Comparison of ENCODE assay signal across 1 cellular context in the genomic region with DNA sequence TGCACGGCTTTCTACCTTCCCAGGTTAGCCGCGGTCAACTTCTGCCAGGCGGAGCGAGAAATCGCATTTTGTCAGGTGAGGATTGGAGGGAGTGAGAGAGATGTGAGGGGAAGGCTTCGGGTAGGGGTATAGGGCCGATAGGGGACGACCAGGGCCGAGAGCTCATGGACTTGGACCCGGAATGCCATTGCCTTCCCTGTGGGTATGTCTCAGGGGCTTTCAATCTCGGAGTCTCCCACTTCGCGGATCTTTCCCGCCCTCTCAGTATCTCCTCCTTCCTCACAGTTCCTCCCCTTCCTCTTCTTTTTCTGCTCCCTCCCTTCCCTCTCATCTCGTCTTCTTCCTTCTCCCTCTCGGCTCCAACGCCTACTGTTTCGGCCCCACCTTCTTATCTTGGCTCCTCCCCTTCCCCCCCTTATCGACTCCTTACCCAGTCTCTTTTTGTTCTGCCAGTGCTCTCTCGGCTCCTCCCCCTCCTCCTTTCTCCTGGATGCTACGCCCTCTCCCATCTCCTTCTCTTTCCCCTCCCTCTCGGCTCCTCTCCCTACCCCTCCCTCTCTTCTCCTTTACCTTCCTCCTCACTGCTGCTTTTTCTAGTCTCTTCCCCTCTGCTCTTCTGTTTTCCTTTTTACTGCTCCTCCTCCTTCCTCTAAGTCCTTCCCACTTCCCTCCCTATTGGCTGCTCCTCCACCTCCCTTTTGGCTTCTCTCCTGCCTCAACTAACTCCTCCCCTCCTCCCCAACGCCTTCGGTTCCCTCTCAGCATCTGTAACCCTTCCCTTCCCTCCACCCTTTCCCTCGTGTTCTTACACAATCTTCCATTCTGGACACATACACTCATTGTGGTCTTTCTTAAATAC.
TF ChIP-seq lines count a peak whose summit lies in the region.

No MANE protein-coding gene starts in this region.

TF ChIP-seq in H1, 55 proteins besides CTCF, POLR2A, EP300 and RAD21 (continued from another document):
- TF ChIP-seq, protein P1, sequence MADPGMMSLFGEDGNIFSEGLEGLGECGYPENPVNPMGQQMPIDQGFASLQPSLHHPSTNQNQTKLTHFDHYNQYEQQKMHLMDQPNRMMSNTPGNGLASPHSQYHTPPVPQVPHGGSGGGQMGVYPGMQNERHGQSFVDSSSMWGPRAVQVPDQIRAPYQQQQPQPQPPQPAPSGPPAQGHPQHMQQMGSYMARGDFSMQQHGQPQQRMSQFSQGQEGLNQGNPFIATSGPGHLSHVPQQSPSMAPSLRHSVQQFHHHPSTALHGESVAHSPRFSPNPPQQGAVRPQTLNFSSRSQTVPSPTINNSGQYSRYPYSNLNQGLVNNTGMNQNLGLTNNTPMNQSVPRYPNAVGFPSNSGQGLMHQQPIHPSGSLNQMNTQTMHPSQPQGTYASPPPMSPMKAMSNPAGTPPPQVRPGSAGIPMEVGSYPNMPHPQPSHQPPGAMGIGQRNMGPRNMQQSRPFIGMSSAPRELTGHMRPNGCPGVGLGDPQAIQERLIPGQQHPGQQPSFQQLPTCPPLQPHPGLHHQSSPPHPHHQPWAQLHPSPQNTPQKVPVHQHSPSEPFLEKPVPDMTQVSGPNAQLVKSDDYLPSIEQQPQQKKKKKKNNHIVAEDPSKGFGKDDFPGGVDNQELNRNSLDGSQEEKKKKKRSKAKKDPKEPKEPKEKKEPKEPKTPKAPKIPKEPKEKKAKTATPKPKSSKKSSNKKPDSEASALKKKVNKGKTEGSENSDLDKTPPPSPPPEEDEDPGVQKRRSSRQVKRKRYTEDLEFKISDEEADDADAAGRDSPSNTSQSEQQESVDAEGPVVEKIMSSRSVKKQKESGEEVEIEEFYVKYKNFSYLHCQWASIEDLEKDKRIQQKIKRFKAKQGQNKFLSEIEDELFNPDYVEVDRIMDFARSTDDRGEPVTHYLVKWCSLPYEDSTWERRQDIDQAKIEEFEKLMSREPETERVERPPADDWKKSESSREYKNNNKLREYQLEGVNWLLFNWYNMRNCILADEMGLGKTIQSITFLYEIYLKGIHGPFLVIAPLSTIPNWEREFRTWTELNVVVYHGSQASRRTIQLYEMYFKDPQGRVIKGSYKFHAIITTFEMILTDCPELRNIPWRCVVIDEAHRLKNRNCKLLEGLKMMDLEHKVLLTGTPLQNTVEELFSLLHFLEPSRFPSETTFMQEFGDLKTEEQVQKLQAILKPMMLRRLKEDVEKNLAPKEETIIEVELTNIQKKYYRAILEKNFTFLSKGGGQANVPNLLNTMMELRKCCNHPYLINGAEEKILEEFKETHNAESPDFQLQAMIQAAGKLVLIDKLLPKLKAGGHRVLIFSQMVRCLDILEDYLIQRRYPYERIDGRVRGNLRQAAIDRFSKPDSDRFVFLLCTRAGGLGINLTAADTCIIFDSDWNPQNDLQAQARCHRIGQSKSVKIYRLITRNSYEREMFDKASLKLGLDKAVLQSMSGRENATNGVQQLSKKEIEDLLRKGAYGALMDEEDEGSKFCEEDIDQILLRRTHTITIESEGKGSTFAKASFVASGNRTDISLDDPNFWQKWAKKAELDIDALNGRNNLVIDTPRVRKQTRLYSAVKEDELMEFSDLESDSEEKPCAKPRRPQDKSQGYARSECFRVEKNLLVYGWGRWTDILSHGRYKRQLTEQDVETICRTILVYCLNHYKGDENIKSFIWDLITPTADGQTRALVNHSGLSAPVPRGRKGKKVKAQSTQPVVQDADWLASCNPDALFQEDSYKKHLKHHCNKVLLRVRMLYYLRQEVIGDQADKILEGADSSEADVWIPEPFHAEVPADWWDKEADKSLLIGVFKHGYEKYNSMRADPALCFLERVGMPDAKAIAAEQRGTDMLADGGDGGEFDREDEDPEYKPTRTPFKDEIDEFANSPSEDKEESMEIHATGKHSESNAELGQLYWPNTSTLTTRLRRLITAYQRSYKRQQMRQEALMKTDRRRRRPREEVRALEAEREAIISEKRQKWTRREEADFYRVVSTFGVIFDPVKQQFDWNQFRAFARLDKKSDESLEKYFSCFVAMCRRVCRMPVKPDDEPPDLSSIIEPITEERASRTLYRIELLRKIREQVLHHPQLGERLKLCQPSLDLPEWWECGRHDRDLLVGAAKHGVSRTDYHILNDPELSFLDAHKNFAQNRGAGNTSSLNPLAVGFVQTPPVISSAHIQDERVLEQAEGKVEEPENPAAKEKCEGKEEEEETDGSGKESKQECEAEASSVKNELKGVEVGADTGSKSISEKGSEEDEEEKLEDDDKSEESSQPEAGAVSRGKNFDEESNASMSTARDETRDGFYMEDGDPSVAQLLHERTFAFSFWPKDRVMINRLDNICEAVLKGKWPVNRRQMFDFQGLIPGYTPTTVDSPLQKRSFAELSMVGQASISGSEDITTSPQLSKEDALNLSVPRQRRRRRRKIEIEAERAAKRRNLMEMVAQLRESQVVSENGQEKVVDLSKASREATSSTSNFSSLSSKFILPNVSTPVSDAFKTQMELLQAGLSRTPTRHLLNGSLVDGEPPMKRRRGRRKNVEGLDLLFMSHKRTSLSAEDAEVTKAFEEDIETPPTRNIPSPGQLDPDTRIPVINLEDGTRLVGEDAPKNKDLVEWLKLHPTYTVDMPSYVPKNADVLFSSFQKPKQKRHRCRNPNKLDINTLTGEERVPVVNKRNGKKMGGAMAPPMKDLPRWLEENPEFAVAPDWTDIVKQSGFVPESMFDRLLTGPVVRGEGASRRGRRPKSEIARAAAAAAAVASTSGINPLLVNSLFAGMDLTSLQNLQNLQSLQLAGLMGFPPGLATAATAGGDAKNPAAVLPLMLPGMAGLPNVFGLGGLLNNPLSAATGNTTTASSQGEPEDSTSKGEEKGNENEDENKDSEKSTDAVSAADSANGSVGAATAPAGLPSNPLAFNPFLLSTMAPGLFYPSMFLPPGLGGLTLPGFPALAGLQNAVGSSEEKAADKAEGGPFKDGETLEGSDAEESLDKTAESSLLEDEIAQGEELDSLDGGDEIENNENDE (IDR thresholded peaks at IDR 0.05; ENCODE audit: insufficient replicate concordance, low read length): no peak
- TF ChIP-seq KDM4A (IDR thresholded peaks at IDR 0.05; ENCODE audit: low read depth, low read length, severe bottlenecking) (peak; percentile 28), SP1 (IDR thresholded peaks at IDR 0.05; ENCODE audit: low read depth, low read length) (0 out of 2 replicates have a peak, but pooled peaks have one; percentile 15), TAF1 (IDR thresholded peaks at IDR 0.05; ENCODE audit: low read depth, low read length) (peak; percentile 14; the same call in 1 of the 2 replicates), SIN3A (conservative IDR thresholded peaks at IDR 0.05 in 1 of 2, IDR thresholded peaks at IDR 0.05 in 1 of 2; ENCODE audit: low read depth in 1 of 2, low read length in 2 of 2) (peak in 1 of 2 experiments; percentile 60; a peak in 2 of 4 replicates), SAP30 (IDR thresholded peaks at IDR 0.05; ENCODE audit: insufficient read depth, insufficient replicate concordance, low read length) (peak; percentile 30)
- TF ChIP-seq, protein P2, sequence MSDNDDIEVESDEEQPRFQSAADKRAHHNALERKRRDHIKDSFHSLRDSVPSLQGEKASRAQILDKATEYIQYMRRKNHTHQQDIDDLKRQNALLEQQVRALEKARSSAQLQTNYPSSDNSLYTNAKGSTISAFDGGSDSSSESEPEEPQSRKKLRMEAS (IDR thresholded peaks at IDR 0.05): 0 out of 2 replicates have a peak, but pooled peaks have one; percentile 16
- TF ChIP-seq, protein P3, sequence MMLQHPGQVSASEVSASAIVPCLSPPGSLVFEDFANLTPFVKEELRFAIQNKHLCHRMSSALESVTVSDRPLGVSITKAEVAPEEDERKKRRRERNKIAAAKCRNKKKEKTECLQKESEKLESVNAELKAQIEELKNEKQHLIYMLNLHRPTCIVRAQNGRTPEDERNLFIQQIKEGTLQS (IDR thresholded peaks at IDR 0.05; ENCODE audit: insufficient read depth, low read depth, low read length): no peak
